Comparison of ENCODE assay signal across 1 cellular context in the genomic region with DNA sequence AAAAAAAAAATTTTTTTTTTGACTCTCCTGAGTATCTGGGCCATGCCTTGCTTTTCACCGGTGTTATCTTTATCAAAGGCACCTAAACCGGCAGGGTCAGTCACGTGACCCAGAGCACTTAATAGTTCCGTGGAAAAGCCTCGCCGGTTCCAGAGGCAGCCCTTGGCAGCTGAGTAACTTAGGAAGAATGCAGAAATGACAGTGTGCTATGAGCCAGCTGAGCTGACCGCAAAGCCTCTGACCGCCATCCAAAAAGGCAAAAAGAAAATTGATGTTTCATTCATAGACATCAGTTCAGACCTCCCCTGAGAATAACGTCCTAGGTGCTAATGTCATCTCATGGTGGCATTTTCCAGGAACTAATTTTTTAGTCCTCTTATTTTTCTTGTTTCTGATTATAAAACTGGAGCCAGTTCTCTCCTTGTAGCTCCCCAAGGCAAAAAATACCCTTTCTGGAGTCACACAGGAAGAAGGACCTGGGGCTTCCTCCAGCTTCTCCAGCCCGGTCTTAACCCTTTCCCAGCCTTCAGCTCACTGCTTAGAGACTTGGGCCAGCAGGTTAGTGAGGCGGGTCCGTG.
TF ChIP-seq lines count a peak whose summit lies in the region.

No MANE protein-coding gene starts in this region.

TF ChIP-seq in K562, 482 proteins besides CTCF, POLR2A, EP300 and RAD21 (continued from another document and continues in another):
- TF ChIP-seq, protein P1, sequence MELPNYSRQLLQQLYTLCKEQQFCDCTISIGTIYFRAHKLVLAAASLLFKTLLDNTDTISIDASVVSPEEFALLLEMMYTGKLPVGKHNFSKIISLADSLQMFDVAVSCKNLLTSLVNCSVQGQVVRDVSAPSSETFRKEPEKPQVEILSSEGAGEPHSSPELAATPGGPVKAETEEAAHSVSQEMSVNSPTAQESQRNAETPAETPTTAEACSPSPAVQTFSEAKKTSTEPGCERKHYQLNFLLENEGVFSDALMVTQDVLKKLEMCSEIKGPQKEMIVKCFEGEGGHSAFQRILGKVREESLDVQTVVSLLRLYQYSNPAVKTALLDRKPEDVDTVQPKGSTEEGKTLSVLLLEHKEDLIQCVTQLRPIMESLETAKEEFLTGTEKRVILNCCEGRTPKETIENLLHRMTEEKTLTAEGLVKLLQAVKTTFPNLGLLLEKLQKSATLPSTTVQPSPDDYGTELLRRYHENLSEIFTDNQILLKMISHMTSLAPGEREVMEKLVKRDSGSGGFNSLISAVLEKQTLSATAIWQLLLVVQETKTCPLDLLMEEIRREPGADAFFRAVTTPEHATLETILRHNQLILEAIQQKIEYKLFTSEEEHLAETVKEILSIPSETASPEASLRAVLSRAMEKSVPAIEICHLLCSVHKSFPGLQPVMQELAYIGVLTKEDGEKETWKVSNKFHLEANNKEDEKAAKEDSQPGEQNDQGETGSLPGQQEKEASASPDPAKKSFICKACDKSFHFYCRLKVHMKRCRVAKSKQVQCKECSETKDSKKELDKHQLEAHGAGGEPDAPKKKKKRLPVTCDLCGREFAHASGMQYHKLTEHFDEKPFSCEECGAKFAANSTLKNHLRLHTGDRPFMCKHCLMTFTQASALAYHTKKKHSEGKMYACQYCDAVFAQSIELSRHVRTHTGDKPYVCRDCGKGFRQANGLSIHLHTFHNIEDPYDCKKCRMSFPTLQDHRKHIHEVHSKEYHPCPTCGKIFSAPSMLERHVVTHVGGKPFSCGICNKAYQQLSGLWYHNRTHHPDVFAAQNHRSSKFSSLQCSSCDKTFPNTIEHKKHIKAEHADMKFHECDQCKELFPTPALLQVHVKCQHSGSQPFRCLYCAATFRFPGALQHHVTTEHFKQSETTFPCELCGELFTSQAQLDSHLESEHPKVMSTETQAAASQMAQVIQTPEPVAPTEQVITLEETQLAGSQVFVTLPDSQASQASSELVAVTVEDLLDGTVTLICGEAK (IDR thresholded peaks at IDR 0.05), result 0 out of 2 replicates have a peak, but pooled peaks have one; percentile 10
- TF ChIP-seq, protein P1 (CRISPR knock-in tag; IDR thresholded peaks at IDR 0.05), result no peak
- no peak for TF ChIP-seq E2F1 (CRISPR knock-in tag; IDR thresholded peaks at IDR 0.05)
- no peak for TF ChIP-seq PHB (CRISPR knock-in tag; IDR thresholded peaks at IDR 0.05)
- no peak for TF ChIP-seq POLR2AphosphoS2 (IDR thresholded peaks at IDR 0.05; ENCODE audit: low read length)
- TF ChIP-seq ZNF445 (CRISPR knock-in tag; IDR thresholded peaks at IDR 0.05; ENCODE audit: low read depth), result no peak
- 0 out of 2 replicates have a peak, but pooled peaks have one; percentile 32 for TF ChIP-seq MTA3 (IDR thresholded peaks at IDR 0.05; ENCODE audit: borderline replicate concordance)
- TF ChIP-seq CTBP1 (IDR thresholded peaks at IDR 0.05; ENCODE audit: borderline replicate concordance), result peak; percentile 74
- no peak for TF ChIP-seq SRSF9 (IDR thresholded peaks at IDR 0.05; ENCODE audit: borderline replicate concordance, low read depth, low read length)
- no peak for TF ChIP-seq ZNF57 (CRISPR knock-in tag; IDR thresholded peaks at IDR 0.05)
- no peak for TF ChIP-seq CCAR2 (IDR thresholded peaks at IDR 0.05; ENCODE audit: low read depth, low read length)
- TF ChIP-seq, protein P2, sequence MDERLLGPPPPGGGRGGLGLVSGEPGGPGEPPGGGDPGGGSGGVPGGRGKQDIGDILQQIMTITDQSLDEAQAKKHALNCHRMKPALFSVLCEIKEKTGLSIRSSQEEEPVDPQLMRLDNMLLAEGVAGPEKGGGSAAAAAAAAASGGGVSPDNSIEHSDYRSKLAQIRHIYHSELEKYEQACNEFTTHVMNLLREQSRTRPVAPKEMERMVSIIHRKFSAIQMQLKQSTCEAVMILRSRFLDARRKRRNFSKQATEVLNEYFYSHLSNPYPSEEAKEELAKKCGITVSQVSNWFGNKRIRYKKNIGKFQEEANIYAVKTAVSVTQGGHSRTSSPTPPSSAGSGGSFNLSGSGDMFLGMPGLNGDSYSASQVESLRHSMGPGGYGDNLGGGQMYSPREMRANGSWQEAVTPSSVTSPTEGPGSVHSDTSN (CRISPR knock-in tag; IDR thresholded peaks at IDR 0.05; ENCODE audit: low read depth), result no peak
- TF ChIP-seq, protein P2 (tag; conservative IDR thresholded peaks at IDR 0.05; ENCODE audit: low read depth), result no peak; the same call in 1 of the 2 replicates
- no peak for TF ChIP-seq ZBTB12 (CRISPR knock-in tag; IDR thresholded peaks at IDR 0.05)
- TF ChIP-seq, protein P3, sequence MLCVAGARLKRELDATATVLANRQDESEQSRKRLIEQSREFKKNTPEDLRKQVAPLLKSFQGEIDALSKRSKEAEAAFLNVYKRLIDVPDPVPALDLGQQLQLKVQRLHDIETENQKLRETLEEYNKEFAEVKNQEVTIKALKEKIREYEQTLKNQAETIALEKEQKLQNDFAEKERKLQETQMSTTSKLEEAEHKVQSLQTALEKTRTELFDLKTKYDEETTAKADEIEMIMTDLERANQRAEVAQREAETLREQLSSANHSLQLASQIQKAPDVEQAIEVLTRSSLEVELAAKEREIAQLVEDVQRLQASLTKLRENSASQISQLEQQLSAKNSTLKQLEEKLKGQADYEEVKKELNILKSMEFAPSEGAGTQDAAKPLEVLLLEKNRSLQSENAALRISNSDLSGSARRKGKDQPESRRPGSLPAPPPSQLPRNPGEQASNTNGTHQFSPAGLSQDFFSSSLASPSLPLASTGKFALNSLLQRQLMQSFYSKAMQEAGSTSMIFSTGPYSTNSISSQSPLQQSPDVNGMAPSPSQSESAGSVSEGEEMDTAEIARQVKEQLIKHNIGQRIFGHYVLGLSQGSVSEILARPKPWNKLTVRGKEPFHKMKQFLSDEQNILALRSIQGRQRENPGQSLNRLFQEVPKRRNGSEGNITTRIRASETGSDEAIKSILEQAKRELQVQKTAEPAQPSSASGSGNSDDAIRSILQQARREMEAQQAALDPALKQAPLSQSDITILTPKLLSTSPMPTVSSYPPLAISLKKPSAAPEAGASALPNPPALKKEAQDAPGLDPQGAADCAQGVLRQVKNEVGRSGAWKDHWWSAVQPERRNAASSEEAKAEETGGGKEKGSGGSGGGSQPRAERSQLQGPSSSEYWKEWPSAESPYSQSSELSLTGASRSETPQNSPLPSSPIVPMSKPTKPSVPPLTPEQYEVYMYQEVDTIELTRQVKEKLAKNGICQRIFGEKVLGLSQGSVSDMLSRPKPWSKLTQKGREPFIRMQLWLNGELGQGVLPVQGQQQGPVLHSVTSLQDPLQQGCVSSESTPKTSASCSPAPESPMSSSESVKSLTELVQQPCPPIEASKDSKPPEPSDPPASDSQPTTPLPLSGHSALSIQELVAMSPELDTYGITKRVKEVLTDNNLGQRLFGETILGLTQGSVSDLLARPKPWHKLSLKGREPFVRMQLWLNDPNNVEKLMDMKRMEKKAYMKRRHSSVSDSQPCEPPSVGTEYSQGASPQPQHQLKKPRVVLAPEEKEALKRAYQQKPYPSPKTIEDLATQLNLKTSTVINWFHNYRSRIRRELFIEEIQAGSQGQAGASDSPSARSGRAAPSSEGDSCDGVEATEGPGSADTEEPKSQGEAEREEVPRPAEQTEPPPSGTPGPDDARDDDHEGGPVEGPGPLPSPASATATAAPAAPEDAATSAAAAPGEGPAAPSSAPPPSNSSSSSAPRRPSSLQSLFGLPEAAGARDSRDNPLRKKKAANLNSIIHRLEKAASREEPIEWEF (CRISPR knock-in tag; IDR thresholded peaks at IDR 0.05), result no peak
- TF ChIP-seq THAP7 (CRISPR knock-in tag; IDR thresholded peaks at IDR 0.05), result no peak
- TF ChIP-seq, protein P4, sequence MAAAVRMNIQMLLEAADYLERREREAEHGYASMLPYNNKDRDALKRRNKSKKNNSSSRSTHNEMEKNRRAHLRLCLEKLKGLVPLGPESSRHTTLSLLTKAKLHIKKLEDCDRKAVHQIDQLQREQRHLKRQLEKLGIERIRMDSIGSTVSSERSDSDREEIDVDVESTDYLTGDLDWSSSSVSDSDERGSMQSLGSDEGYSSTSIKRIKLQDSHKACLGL (CRISPR knock-in tag; IDR thresholded peaks at IDR 0.05; ENCODE audit: borderline replicate concordance, poor library complexity, severe bottlenecking), result no peak
- no peak for TF ChIP-seq CBX2 (IDR thresholded peaks at IDR 0.05; ENCODE audit: insufficient read depth, low read length, poor library complexity, severe bottlenecking)
- no peak for TF ChIP-seq CC2D1A (IDR thresholded peaks at IDR 0.05)
- TF ChIP-seq ZNF764 (CRISPR knock-in tag; IDR thresholded peaks at IDR 0.05; ENCODE audit: low read depth), result no peak
- TF ChIP-seq ETV6 (IDR thresholded peaks at IDR 0.05; ENCODE audit: borderline replicate concordance in 1 of 2, low read depth in 2 of 2, low read length in 1 of 2), result no peak; a peak in 1 of 4 replicates
- TF ChIP-seq ETV6 (CRISPR knock-in tag; IDR thresholded peaks at IDR 0.05; ENCODE audit: borderline replicate concordance), result no peak
- TF ChIP-seq ZBTB49 (CRISPR knock-in tag; IDR thresholded peaks at IDR 0.05; ENCODE audit: borderline replicate concordance), result no peak
